In the genomic region with DNA sequence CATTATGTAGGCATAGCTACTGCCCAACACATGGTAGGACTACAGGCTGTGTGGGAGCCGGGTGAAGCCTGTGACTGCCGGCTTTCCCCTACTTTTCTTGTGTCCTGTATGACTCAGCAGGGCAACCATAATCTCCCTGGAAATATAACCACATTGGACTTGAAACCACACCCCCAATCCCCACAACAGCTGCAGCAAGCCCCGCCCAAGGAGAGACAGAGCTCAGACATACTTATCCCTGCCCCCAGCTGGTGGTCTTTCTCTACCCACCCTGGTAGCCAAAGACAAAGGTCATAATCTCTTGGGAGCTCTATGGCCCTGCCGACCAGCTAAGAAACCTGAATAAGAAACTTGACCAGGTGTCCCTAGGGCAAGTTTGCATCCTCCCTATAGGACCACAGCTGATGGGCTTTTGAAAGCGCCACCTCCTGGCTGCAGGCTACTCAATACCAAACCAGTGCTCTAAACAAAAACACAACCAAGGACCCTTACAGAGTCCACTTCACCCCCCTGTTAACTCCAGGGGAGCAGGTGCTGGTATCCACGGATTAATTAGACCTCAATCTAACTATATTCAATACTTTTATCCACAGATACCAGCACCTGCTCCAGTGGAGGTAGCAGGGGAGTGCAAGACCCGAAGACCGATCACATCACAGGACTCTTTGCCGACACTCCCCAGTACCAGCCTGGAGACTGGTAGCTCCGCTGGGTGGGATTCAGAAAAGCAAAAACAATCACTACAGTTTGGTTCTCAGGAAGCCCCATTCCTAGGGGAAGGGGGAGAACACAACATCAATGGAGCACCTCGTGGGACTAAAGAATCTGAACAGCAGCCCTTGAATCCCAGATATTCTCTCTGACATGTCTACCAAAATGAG, we compare ENCODE assay signal across 10 cellular contexts.
DNase-seq lines count a peak whose midpoint lies in the region; ATAC-seq and TF ChIP-seq lines count a peak whose summit lies in the region.
"Had no signal": no experiment of that assay in that cellular context is flagged by ENCODE, and none has a peak within 500 bp of the region (broad histone marks: within the 10 kb centered on the region; RNA-seq: fewer than 3 reads in every experiment).

No MANE protein-coding gene starts in this region.

- ATAC-seq in mucosa of descending colon (peak; percentile 85), HG02678 (IDR thresholded peaks at IDR 0.05; ENCODE audit: unreplicated experiment) (no peak)

- intact Hi-C loops in mucosa of descending colon (cut with DNase I, micrococcal nuclease): no loop called here

- H3K4me3 ChIP-seq in adipocyte (ENCODE audit: low read length) (no peak overlapping the region), mucosa of descending colon (no peak overlapping the region)

- H3K9me3 ChIP-seq in adipocyte (ENCODE audit: control insufficient read depth, low read length): peaks cover 9% of the 10 kb centered on the region
- no peaks in the 10 kb centered on the region for H3K9me3 ChIP-seq in mucosa of descending colon

- TF ChIP-seq CTCF in mucosa of descending colon (IDR thresholded peaks at IDR 0.05): no peak

- no peak overlapping the region for H3K9ac ChIP-seq in adipocyte (ENCODE audit: low read length)

- peak; percentile 56 for DNase-seq in ELR (ENCODE audit: low read depth)
- DNase-seq in LHCN-M2 (ENCODE audit: low read depth): peak; percentile 91
- peak; percentile 36 for DNase-seq in adipocyte (ENCODE audit: low read depth)
- DNase-seq in mucosa of descending colon: peak in 2 of 3 donors; percentile 6 to 48
- no peak for DNase-seq in occipital lobe (lab: John Stamatoyannopoulos, UW)
- DNase-seq in T-helper 2 cell: no peak
- DNase-seq in activated gamma-delta T cell treated with Interleukin-2 at 50 U/mL for 16 hours: no peak
- DNase-seq: activated CD4-positive, alpha-beta T cell treated with anti-CD3 and anti-CD28 coated beads for 4 hours; caudate nucleus had no signal

- no peaks in the 10 kb centered on the region for H3K4me1 ChIP-seq in adipocyte (ENCODE audit: control insufficient read depth, insufficient read depth, low read length)
- no peaks in the 10 kb centered on the region for H3K4me1 ChIP-seq in mucosa of descending colon (ENCODE audit: low read depth)

- peaks cover 2% of the 10 kb centered on the region for H3K27me3 ChIP-seq in adipocyte (replicated peaks; ENCODE audit: control insufficient read depth, insufficient read depth, low read length)

- no peaks in the 10 kb centered on the region for H3K36me3 ChIP-seq in adipocyte (ENCODE audit: control insufficient read depth, insufficient read depth, low read length, severe bottlenecking)
- no peaks in the 10 kb centered on the region for H3K36me3 ChIP-seq in mucosa of descending colon (ENCODE audit: low read depth)

Comparison
In these comparisons a context has a peak if more than half of its experiments do, and no peak if none do; other contexts are left out.
1. DNase-seq: peak in ELR (single experiment), LHCN-M2 (single experiment), adipocyte (single experiment) and mucosa of descending colon (2 of 3); none in occipital lobe (single experiment), T-helper 2 cell (0 of 5) and activated gamma-delta T cell treated with Interleukin-2 at 50 U/mL for 16 hours (single experiment).